1 cellular context compared by ENCODE assay signal in the genomic region with DNA sequence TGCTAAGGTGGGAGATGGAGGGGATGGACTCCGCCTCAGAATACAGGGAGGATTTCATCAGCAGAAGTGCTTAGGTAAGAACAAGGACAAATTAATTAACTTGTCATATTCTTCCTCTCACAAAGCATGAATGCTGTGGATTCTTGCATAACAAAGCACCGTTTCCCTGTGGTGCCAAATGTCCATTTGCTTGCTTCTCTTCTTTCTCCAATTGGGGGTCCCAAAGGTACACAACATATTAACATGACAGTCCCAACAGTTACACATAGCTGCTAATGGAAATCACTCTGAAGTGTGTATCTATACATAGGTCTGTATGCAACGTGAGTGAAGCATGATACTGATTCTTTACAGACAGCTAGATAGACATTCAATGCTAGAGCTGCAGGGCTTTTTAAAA.
TF ChIP-seq lines count a peak whose summit lies in the region.

No MANE protein-coding gene starts in this region.

TF ChIP-seq in GM23338, 12 proteins besides CTCF, POLR2A, EP300 and RAD21 (continued from another document):
- TF ChIP-seq ETS1 (IDR thresholded peaks at IDR 0.05) (no peak), JUNB (IDR thresholded peaks at IDR 0.05; ENCODE audit: unreplicated experiment) (no peak), POLR2AphosphoS5 (IDR thresholded peaks at IDR 0.05; ENCODE audit: low read depth) (no peak), NANOG (IDR thresholded peaks at IDR 0.05; ENCODE audit: borderline replicate concordance) (no peak; the same call in 1 of the 2 replicates), STAT1 (IDR thresholded peaks at IDR 0.05; ENCODE audit: unreplicated experiment) (no peak), EZH2 (IDR thresholded peaks at IDR 0.05; ENCODE audit: low read depth, unreplicated experiment) (no peak), REST (IDR thresholded peaks at IDR 0.05; ENCODE audit: unreplicated experiment) (no peak)
TF ChIP-seq in GM23338: peak in this region for 0.
